2 cellular contexts compared by ENCODE assay signal in the genomic region with DNA sequence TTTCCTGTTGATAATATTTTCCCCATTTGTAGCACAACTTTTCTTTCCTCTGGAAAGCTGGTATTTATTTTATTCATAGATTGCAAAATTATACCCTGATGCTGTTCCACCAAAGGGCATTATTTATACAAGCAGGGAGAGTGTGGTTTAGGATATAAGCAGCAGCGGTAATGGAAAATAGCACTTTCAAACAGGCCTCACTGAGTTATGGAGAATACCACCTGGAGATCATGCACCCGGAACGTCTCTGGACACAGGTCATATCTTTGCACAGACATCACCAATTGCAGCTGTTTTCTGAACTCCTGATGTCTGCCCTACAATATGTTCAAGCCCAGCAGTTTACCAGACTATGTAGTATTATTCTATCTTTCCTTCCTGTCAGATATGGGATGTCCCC.
TF ChIP-seq lines count a peak whose summit lies in the region.

No MANE protein-coding gene starts in this region.

TF ChIP-seq in SK-N-SH, 30 proteins besides CTCF, POLR2A, EP300 and RAD21 (continued from another document):
- TF ChIP-seq FOXJ3 (CRISPR knock-in tag; IDR thresholded peaks at IDR 0.05), result no peak

TF ChIP-seq in SK-N-SH treated with all-trans-retinoic acid at 6 μM for 48 hours, 23 proteins besides CTCF, POLR2A, EP300 and RAD21 (continued from another document):
- TF ChIP-seq, protein P1, sequence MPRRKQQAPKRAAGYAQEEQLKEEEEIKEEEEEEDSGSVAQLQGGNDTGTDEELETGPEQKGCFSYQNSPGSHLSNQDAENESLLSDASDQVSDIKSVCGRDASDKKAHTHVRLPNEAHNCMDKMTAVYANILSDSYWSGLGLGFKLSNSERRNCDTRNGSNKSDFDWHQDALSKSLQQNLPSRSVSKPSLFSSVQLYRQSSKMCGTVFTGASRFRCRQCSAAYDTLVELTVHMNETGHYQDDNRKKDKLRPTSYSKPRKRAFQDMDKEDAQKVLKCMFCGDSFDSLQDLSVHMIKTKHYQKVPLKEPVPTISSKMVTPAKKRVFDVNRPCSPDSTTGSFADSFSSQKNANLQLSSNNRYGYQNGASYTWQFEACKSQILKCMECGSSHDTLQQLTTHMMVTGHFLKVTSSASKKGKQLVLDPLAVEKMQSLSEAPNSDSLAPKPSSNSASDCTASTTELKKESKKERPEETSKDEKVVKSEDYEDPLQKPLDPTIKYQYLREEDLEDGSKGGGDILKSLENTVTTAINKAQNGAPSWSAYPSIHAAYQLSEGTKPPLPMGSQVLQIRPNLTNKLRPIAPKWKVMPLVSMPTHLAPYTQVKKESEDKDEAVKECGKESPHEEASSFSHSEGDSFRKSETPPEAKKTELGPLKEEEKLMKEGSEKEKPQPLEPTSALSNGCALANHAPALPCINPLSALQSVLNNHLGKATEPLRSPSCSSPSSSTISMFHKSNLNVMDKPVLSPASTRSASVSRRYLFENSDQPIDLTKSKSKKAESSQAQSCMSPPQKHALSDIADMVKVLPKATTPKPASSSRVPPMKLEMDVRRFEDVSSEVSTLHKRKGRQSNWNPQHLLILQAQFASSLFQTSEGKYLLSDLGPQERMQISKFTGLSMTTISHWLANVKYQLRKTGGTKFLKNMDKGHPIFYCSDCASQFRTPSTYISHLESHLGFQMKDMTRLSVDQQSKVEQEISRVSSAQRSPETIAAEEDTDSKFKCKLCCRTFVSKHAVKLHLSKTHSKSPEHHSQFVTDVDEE (CRISPR knock-in tag; IDR thresholded peaks at IDR 0.05), result no peak
- TF ChIP-seq ZFP30 (CRISPR knock-in tag; IDR thresholded peaks at IDR 0.05) (no peak), OSR1 (CRISPR knock-in tag; IDR thresholded peaks at IDR 0.05) (no peak), PPARA (CRISPR knock-in tag; IDR thresholded peaks at IDR 0.05; ENCODE audit: borderline replicate concordance) (no peak), ZC3H10 (CRISPR knock-in tag; IDR thresholded peaks at IDR 0.05) (no peak), RARB (CRISPR knock-in tag; IDR thresholded peaks at IDR 0.05) (no peak), ZNF70 (CRISPR knock-in tag; IDR thresholded peaks at IDR 0.05) (no peak), ESRRG (CRISPR knock-in tag; IDR thresholded peaks at IDR 0.05) (no peak), SNAI2 (CRISPR knock-in tag; IDR thresholded peaks at IDR 0.05) (no peak), CSDC2 (CRISPR knock-in tag; IDR thresholded peaks at IDR 0.05) (no peak), TOX (CRISPR knock-in tag; IDR thresholded peaks at IDR 0.05; ENCODE audit: borderline replicate concordance) (no peak), ARNTL (CRISPR knock-in tag; IDR thresholded peaks at IDR 0.05; ENCODE audit: borderline replicate concordance, low read depth) (no peak)
- TF ChIP-seq, protein P2, sequence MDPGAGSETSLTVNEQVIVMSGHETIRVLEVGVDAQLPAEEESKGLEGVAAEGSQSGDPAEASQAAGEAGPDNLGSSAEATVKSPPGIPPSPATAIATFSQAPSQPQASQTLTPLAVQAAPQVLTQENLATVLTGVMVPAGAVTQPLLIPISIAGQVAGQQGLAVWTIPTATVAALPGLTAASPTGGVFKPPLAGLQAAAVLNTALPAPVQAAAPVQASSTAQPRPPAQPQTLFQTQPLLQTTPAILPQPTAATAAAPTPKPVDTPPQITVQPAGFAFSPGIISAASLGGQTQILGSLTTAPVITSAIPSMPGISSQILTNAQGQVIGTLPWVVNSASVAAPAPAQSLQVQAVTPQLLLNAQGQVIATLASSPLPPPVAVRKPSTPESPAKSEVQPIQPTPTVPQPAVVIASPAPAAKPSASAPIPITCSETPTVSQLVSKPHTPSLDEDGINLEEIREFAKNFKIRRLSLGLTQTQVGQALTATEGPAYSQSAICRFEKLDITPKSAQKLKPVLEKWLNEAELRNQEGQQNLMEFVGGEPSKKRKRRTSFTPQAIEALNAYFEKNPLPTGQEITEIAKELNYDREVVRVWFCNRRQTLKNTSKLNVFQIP (CRISPR knock-in tag; IDR thresholded peaks at IDR 0.05; ENCODE audit: borderline replicate concordance, low read depth), result no peak
- TF ChIP-seq, protein P3, sequence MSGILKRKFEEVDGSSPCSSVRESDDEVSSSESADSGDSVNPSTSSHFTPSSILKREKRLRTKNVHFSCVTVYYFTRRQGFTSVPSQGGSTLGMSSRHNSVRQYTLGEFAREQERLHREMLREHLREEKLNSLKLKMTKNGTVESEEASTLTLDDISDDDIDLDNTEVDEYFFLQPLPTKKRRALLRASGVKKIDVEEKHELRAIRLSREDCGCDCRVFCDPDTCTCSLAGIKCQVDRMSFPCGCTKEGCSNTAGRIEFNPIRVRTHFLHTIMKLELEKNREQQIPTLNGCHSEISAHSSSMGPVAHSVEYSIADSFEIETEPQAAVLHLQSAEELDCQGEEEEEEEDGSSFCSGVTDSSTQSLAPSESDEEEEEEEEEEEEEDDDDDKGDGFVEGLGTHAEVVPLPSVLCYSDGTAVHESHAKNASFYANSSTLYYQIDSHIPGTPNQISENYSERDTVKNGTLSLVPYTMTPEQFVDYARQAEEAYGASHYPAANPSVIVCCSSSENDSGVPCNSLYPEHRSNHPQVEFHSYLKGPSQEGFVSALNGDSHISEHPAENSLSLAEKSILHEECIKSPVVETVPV (CRISPR knock-in tag; IDR thresholded peaks at IDR 0.05), result no peak
- TF ChIP-seq, protein P4, sequence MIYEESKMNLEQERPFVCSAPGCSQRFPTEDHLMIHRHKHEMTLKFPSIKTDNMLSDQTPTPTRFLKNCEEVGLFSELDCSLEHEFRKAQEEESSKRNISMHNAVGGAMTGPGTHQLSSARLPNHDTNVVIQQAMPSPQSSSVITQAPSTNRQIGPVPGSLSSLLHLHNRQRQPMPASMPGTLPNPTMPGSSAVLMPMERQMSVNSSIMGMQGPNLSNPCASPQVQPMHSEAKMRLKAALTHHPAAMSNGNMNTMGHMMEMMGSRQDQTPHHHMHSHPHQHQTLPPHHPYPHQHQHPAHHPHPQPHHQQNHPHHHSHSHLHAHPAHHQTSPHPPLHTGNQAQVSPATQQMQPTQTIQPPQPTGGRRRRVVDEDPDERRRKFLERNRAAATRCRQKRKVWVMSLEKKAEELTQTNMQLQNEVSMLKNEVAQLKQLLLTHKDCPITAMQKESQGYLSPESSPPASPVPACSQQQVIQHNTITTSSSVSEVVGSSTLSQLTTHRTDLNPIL (CRISPR knock-in tag; IDR thresholded peaks at IDR 0.05; ENCODE audit: low read depth), result no peak
